In the genomic region with DNA sequence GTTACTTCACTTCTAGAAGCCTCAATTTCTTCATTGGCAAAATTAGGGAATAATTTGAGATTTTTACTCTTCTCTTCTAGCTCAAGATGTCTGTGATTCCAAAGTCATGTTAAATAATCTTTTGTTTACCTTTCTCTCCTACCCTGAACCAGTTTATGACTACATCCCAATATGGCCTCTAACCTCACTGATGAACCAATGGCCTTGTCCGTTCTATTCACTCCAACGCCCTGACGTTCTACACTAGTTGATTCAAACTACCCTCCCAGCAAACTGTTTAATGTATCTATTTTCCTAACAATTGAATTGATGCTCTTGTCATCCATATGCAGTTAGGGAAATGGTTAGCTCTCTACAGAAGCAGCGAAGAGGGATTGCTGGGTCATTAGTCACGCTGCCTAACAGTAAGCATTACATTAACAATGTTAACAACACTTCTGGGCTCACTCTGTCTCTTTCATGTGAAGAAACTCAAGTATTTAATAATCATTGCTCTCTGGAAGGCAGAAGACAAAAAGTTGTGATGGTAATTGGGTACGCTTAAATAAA, we compare ENCODE assay signal across 1 cellular context.
TF ChIP-seq lines count a peak whose summit lies in the region.

No MANE protein-coding gene starts in this region.

TF ChIP-seq in H1, 55 proteins besides CTCF, POLR2A, EP300 and RAD21:
- TF ChIP-seq JUND (IDR thresholded peaks at IDR 0.05; ENCODE audit: low read length) (peak; percentile 71; the same call in 1 of the 2 replicates), TCF12 (IDR thresholded peaks at IDR 0.05; ENCODE audit: low read depth, low read length) (no peak), SP4 (IDR thresholded peaks at IDR 0.05; ENCODE audit: low read length) (no peak), CHD1 (IDR thresholded peaks at IDR 0.05; ENCODE audit: low read depth, low read length) (no peak), SIX5 (IDR thresholded peaks at IDR 0.05; ENCODE audit: low read depth, low read length) (no peak), YY1 (IDR thresholded peaks at IDR 0.05; ENCODE audit: low read depth, low read length) (0 out of 2 replicates have a peak, but pooled peaks have one; percentile 72), NANOG (IDR thresholded peaks at IDR 0.05; ENCODE audit: insufficient read depth, low read depth, low read length, poor library complexity, severe bottlenecking) (peak; percentile 37), NRF1 (IDR thresholded peaks at IDR 0.05; ENCODE audit: low read depth, low read length) (no peak), RFX5 (IDR thresholded peaks at IDR 0.05; ENCODE audit: borderline replicate concordance, low read depth, low read length) (no peak)
- TF ChIP-seq, protein P1, sequence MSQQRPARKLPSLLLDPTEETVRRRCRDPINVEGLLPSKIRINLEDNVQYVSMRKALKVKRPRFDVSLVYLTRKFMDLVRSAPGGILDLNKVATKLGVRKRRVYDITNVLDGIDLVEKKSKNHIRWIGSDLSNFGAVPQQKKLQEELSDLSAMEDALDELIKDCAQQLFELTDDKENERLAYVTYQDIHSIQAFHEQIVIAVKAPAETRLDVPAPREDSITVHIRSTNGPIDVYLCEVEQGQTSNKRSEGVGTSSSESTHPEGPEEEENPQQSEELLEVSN (IDR thresholded peaks at IDR 0.05), result no peak
